In the genomic region with DNA sequence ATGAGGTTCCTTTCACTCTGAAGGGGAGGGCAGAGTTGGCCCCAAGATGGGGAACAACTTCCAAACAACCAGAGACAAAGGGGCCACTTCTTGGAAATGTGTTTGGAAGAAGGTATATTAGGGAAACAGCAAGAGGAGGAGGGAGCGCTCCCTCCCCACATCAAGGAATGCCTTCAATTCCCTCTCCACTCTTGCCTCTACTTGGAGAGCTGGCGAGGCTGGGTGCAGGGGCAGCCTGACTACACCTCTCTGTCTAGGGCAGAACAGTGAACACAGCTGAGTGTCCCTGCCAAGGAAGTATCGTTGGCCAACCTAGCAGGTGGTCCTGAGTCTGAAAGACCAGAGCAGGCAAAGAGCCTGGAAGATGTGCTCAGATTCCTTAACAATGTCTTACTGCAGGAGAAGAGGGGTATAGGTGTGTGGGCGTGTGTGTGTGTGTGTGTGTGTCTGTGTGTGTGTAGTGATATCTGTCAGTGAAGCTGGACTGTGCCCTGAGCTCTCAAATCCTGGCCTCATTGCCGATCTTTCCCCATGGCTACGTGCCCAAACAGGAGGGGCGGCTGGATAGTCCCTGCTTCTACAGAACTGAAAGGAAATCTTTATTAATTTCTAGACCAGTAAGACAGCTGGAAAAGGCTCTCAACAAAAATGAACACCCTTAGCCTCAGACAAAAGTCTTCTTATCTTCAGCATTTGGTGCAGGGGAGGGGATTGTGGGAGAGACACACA, we compare ENCODE assay signal across 16 cellular contexts. TPM values are rescaled to one million over a fixed set of nuclear protein-coding genes. Genes with fewer than 3 reads are reported as not detected.
DNase-seq lines count a peak whose midpoint lies in the region; ATAC-seq and TF ChIP-seq lines count a peak whose summit lies in the region.
"Had no signal": no experiment of that assay in that cellular context is flagged by ENCODE, and none has a peak within 500 bp of the region (broad histone marks: within the 10 kb centered on the region; RNA-seq: fewer than 3 reads in every experiment).

No MANE protein-coding gene starts in this region.

- H3K9me3 Mint-ChIP-seq in brain: peaks cover 15 to 41% (median 27%) of the 10 kb centered on the region in 5 experiments

- DNase-seq in NCI-H2171 treated with DMSO at 0.1 percent for 48 hours (lab: John Stamatoyannopoulos, UW) (peak; percentile 17), NCI-H2171 (lab: John Stamatoyannopoulos, UW) (no peak), left lung (no peak), stomach (peak; percentile 34), NCI-H187 (lab: John Stamatoyannopoulos, UW) (no peak)
- DNase-seq: activated CD4-positive, CD25-positive, alpha-beta regulatory T cell; activated effector memory CD4-positive, alpha-beta T cell treated with Interleukin-2 at 50 U/mL for 16 hours; CD8-positive, alpha-beta memory T cell; Karpas-422; T-helper 1 cell had no signal

- H3K36me3 Mint-ChIP-seq in brain: peaks cover 16% of the 10 kb centered on the region

- ATAC-seq in left lung: peak; percentile 12
- ATAC-seq in HG03139 (IDR thresholded peaks at IDR 0.05; ENCODE audit: unreplicated experiment): no peak
- ATAC-seq in GM18868 (IDR thresholded peaks at IDR 0.05; ENCODE audit: unreplicated experiment): no peak

- TF ChIP-seq POLR2A in stomach (IDR thresholded peaks at IDR 0.05): no peak

- no peak overlapping the region for H3K4me3 ChIP-seq in left lung
- no peak overlapping the region for H3K4me3 ChIP-seq in stomach
- H3K4me3 ChIP-seq: ascending aorta had no signal

- TF ChIP-seq CTCF in brain (conservative IDR thresholded peaks at IDR 0.05) (no peak), left lung (IDR thresholded peaks at IDR 0.05) (no peak), stomach (IDR thresholded peaks at IDR 0.05) (no peak)

- H3K36me3 ChIP-seq in left lung (no peaks in the 10 kb centered on the region), stomach (no peaks in the 10 kb centered on the region)
- H3K36me3 ChIP-seq: ascending aorta had no signal

- H3K27ac ChIP-seq in left lung: no peak overlapping the region
- no peak overlapping the region for H3K27ac ChIP-seq in stomach
- H3K27ac ChIP-seq: ascending aorta had no signal

- H3K9me3 ChIP-seq in left lung (peaks cover 0 to 11% of the 10 kb centered on the region in 2 donors), stomach (peaks cover 0 to 12% (median 8%) of the 10 kb centered on the region in 4 donors)

- intact Hi-C loops in left lung (cut with DNase I): no loop called here
- intact Hi-C loops in stomach (cut with DNase I; ENCODE audit: low total_unique reads): no loop called here

- peaks cover 44% of the 10 kb centered on the region for H3K4me1 Mint-ChIP-seq in brain
- H3K4me1 Mint-ChIP-seq: CD8-positive, alpha-beta memory T cell; memory B cell had no signal

- H3K27me3 ChIP-seq in left lung: peaks cover 0 to 6% of the 10 kb centered on the region in 2 donors
- peaks cover 0 to 11% (median 0%) of the 10 kb centered on the region in 3 donors for H3K27me3 ChIP-seq in stomach
- H3K27me3 ChIP-seq: ascending aorta had no signal

- TF ChIP-seq EP300 in stomach (IDR thresholded peaks at IDR 0.05): no peak

- 32 to 51% (median 43%) methylated on average over 7 of the region's 7 CpGs for WGBS in stomach, 5 donors

- H3K27ac Mint-ChIP-seq in brain: peak overlapping the region in 4 of 5 experiments; percentile 86 to 93 (median 90)
- H3K27ac Mint-ChIP-seq: CD8-positive, alpha-beta memory T cell; memory B cell had no signal

- peak overlapping the region in 4 of 5 experiments; percentile 45 to 82 (median 62) for H3K4me3 Mint-ChIP-seq in brain
- H3K4me3 Mint-ChIP-seq: CD8-positive, alpha-beta memory T cell; memory B cell had no signal

- H3K27me3 Mint-ChIP-seq in brain: peaks cover 5% of the 10 kb centered on the region

- H3K4me1 ChIP-seq in left lung (no peaks in the 10 kb centered on the region), stomach (peaks cover 0 to 10% (median 2%) of the 10 kb centered on the region in 4 donors)
- H3K4me1 ChIP-seq: ascending aorta had no signal

RNA-seq across cellular contexts. Expression of gene PAMR1, which starts 46.8 kb away (rescaled TPM):
- polyA plus RNA-seq in brain (ENCODE audit: insufficient read depth, low read depth, low replicate concordance): 17.5 TPM
- total RNA-seq in left lung: 10 to 100 TPM in 1 of 2 donors, under 1 TPM in 1; 0.65 to 14.4 TPM
- total RNA-seq in stomach: 10 to 100 TPM in 1 of 5 donors, 1 to 10 TPM in 1, under 1 TPM in 2, not detected in 1; under 0.01 to 26.8 (median 2.0) TPM
- 1 to 10 TPM in 1 of 3 donors, under 1 TPM in 2; 0.40 to 4.9 (median 0.56) TPM for polyA plus RNA-seq in stomach
- total RNA-seq: CD8-positive, alpha-beta memory T cell had no signal
- polyA plus RNA-seq: CD8-positive, alpha-beta memory T cell had no signal

RNA-seq across cellular contexts. Expression of gene SLC1A2, which starts 59.2 kb away (rescaled TPM):
- 108 TPM for polyA plus RNA-seq in brain (ENCODE audit: insufficient read depth, low read depth, low replicate concordance)
- total RNA-seq in left lung: 1 to 10 TPM in 1 of 2 donors, under 1 TPM in 1; 0.89 to 1.5 TPM
- 10 to 100 TPM in 2 of 5 donors, 1 to 10 TPM in 2, not detected in 1; 3.2 to 13.4 (median 9.5) TPM for total RNA-seq in stomach
- 1 to 10 TPM; 1.3 to 3.1 (median 1.5) TPM for polyA plus RNA-seq in stomach
- total RNA-seq: CD8-positive, alpha-beta memory T cell; dermis microvascular lymphatic vessel endothelial cell had no signal

Comparison
In these comparisons a context has a peak if more than half of its experiments do, and no peak if none do; other contexts are left out.
1. DNase-seq: peak in NCI-H2171 treated with DMSO at 0.1 percent for 48 hours (single experiment) and stomach (single experiment); none in NCI-H2171 (single experiment), left lung (0 of 2) and NCI-H187 (0 of 2).